Comparison of ENCODE assay signal across 9 cellular contexts in genomic region chr4:122689972-122690371, GRCh38.
DNase-seq lines count a peak whose midpoint lies in the region; ATAC-seq and FAIRE-seq lines count a peak whose summit lies in the region.
"Had no signal": no experiment of that assay in that cellular context is flagged by ENCODE, and none has a peak within 500 bp of the region (broad histone marks: within the 10 kb centered on the region; RNA-seq: fewer than 3 reads in every experiment).

No MANE protein-coding gene starts in this region.

- H3K4me3 Mint-ChIP-seq in stimulated activated naive CD8-positive, alpha-beta T cell treated with anti-CD3 and anti-CD28 coated beads, Interleukin-15, amount 100 ng/mL, for 72 hours: peak overlapping the region in 1 of 2 donors; percentile 20

- ATAC-seq in GM21786 (IDR thresholded peaks at IDR 0.05; ENCODE audit: unreplicated experiment): peak; percentile 88
- peak; percentile 97 for ATAC-seq in HG03354 (IDR thresholded peaks at IDR 0.05; ENCODE audit: poor library complexity, severe bottlenecking, unreplicated experiment)
- ATAC-seq in stimulated activated naive CD8-positive, alpha-beta T cell treated with anti-CD3 and anti-CD28 coated beads, Interleukin-15, amount 100 ng/mL, for 72 hours: peak; percentile 89
- ATAC-seq in HG03439 (IDR thresholded peaks at IDR 0.05; ENCODE audit: unreplicated experiment): no peak

- H3K4me1 Mint-ChIP-seq in stimulated activated naive CD8-positive, alpha-beta T cell treated with anti-CD3 and anti-CD28 coated beads, Interleukin-15, amount 100 ng/mL, for 72 hours: peaks cover 44% of the 10 kb centered on the region

- peak; percentile 39 for DNase-seq in stimulated activated CD4-positive, alpha-beta T cell treated with anti-CD3 and anti-CD28 coated beads, Interleukin-1b, Interleukin-23, amount 100 ng/mL, for 48 hours
- no peak for DNase-seq in stimulated activated CD4-positive, alpha-beta T cell treated with anti-CD3 and anti-CD28 coated beads, Interleukin-12 subunit alpha, Interleukin-12 subunit beta, amount 100 ng/mL, for 4 hours
- peak; percentile 26 to 70 for DNase-seq in stimulated activated naive CD8-positive, alpha-beta T cell treated with anti-CD3 and anti-CD28 coated beads, Interleukin-15, amount 100 ng/mL, for 72 hours
- no peak for DNase-seq in epidermal melanocyte (ENCODE audit: insufficient read length, low spot score)
- no peak for DNase-seq in urothelium cell line (ENCODE audit: low spot score)
- DNase-seq: AML-193 had no signal

- peaks cover 2 to 10% of the 10 kb centered on the region in 2 donors for H3K9me3 Mint-ChIP-seq in stimulated activated naive CD8-positive, alpha-beta T cell treated with anti-CD3 and anti-CD28 coated beads, Interleukin-15, amount 100 ng/mL, for 72 hours

- FAIRE-seq in urothelium cell line (lab: Jason Lieb, UNC): no peak

- H3K27me3 Mint-ChIP-seq in stimulated activated naive CD8-positive, alpha-beta T cell treated with anti-CD3 and anti-CD28 coated beads, Interleukin-15, amount 100 ng/mL, for 72 hours: peaks cover 55% of the 10 kb centered on the region

- H3K27ac Mint-ChIP-seq in stimulated activated naive CD8-positive, alpha-beta T cell treated with anti-CD3 and anti-CD28 coated beads, Interleukin-15, amount 100 ng/mL, for 72 hours: no peak overlapping the region

Comparison
In these comparisons a context has a peak if more than half of its experiments do, and no peak if none do; other contexts are left out.
1. DNase-seq: peak in stimulated activated CD4-positive, alpha-beta T cell treated with anti-CD3 and anti-CD28 coated beads, Interleukin-1b, Interleukin-23, amount 100 ng/mL, for 48 hours (single experiment) and stimulated activated naive CD8-positive, alpha-beta T cell treated with anti-CD3 and anti-CD28 coated beads, Interleukin-15, amount 100 ng/mL, for 72 hours (2 of 2); none in stimulated activated CD4-positive, alpha-beta T cell treated with anti-CD3 and anti-CD28 coated beads, Interleukin-12 subunit alpha, Interleukin-12 subunit beta, amount 100 ng/mL, for 4 hours (single experiment), epidermal melanocyte (single experiment) and urothelium cell line (single experiment).